ENCODE assay signal across 22 cellular contexts in genomic region chr3:65600888-65601287, GRCh38.
"Had no signal": no experiment of that assay in that cellular context is flagged by ENCODE, and none has a peak within 500 bp of the region (broad histone marks: within the 10 kb centered on the region; RNA-seq: fewer than 3 reads in every experiment).

No MANE protein-coding gene starts in this region.

- FAIRE-seq: colon, endothelial cell of umbilical vein, frontal cortex, islet of Langerhans, keratinocyte had no signal

- H3K36me3 ChIP-seq: esophagus muscularis mucosa, gastroesophageal sphincter, heart left ventricle, left lung, lower lobe of right lung had no signal

- H2AFZ ChIP-seq: hepatocyte had no signal

- H3K4me3 ChIP-seq: coronary artery, dorsolateral prefrontal cortex, esophagus muscularis mucosa, gastroesophageal sphincter, heart left ventricle, hepatocyte, left lung, lower lobe of right lung, mucosa of descending colon had no signal

- H3K4me2 ChIP-seq: hepatocyte had no signal

- H3K9me3 ChIP-seq: esophagus muscularis mucosa, gastroesophageal sphincter, heart left ventricle, left lung, lower lobe of right lung, mucosa of descending colon had no signal

- H3K27ac ChIP-seq: coronary artery, esophagus muscularis mucosa, foreskin keratinocyte, gastroesophageal sphincter, heart left ventricle, hepatocyte, left lung, lower lobe of right lung had no signal

- ATAC-seq: foreskin keratinocyte, gastroesophageal sphincter, heart left ventricle, left cardiac atrium, left lung, left ventricle myocardium superior, lower lobe of right lung, mucosa of descending colon had no signal

- H3K27me3 ChIP-seq: dorsolateral prefrontal cortex, foreskin keratinocyte, gastroesophageal sphincter had no signal

- DNase-seq: dermis blood vessel endothelial cell; dorsolateral prefrontal cortex; effector CD4-positive, alpha-beta T cell; effector memory CD4-positive, alpha-beta T cell; foreskin keratinocyte; heart left ventricle; hypothalamus; left cardiac atrium; left lung; left ventricle myocardium superior; lower lobe of right lung; mesenchymal stem cell; mucosa of descending colon had no signal
